8 cellular contexts compared by ENCODE assay signal in the genomic region with DNA sequence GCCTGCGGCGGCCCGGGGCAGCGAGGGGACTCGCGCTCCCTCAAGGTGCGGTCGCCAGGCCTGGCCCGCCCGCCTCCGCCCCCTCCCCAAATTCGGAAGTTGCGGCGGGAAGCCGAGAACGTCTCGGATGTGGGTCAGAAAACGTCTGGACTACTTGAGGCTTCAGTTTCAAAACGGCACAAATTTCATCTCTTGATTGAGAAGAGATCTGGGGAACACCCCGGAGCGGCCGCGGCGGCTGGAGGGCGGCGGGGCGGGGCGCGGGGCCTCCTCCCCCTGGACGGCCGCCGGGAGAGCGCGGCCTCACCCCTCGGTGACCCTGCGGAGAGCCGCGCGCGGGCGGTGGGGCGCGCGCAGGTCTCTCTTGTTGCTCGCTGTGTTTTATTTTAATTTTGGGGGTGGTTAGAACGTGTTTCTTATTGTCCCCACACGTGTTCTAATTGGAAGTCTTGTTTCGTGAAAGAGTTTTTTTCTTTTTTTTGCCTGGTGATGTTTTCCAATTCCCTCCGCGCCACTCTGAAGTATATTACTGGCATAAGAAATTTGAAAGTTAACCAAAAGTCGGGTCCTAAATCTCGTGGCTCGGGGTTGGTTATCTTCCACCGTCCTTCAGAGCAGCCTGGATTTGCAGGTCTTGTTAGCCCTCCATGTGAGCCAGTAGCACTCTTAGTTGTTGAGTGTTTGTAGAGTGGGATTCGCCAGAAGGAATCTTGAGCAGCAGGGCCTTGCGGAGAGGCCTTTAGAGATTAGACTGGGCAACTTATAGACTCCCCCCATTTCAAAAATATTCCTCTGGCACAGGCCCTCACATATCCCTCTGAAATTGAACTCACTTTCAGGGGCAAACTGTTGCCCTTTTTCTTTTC. TPM values are rescaled to one million over a fixed set of nuclear protein-coding genes. Genes with fewer than 3 reads are reported as not detected.
DNase-seq lines count a peak whose midpoint lies in the region; ATAC-seq lines count a peak whose summit lies in the region.

No MANE protein-coding gene starts in this region.

- no peak overlapping the region for H2BK120ac ChIP-seq in mesenchymal stem cell (ENCODE audit: low read depth, low read length)

- H2AK5ac ChIP-seq in mesenchymal stem cell (ENCODE audit: low read length, severe bottlenecking), result no peak overlapping the region

- no peak overlapping the region for H2AFZ ChIP-seq in mesenchymal stem cell (ENCODE audit: low read depth, low read length)

- H3K4me2 ChIP-seq in mesenchymal stem cell (ENCODE audit: low read length, poor library complexity, severe bottlenecking), result peak overlapping the region; percentile 99

- no peak overlapping the region for H3K27ac ChIP-seq in HUES64 (ENCODE audit: low read depth, low read length)
- H3K27ac ChIP-seq in mesenchymal stem cell (ENCODE audit: low read length, poor library complexity, severe bottlenecking), result no peak overlapping the region

- no peak overlapping the region for H2BK5ac ChIP-seq in mesenchymal stem cell (ENCODE audit: low read depth, low read length, poor library complexity, severe bottlenecking)

- H4K8ac ChIP-seq in mesenchymal stem cell (ENCODE audit: low read length), result no peak overlapping the region

- H4K91ac ChIP-seq in mesenchymal stem cell (ENCODE audit: low read length), result no peak overlapping the region

- DNase-seq in DMS79 (lab: John Stamatoyannopoulos, UW), result peak; percentile 16
- DNase-seq in activated naive CD8-positive, alpha-beta T cell treated with anti-CD3 and anti-CD28 coated beads, Interleukin-2, amount 50 U/mL, for 24 hours, result peak; percentile 37
- peak; percentile 28 for DNase-seq in mesenchymal stem cell
- no peak for DNase-seq in dedifferentiated amniotic fluid mesenchymal stem cell (ENCODE audit: extremely low spot score)
- DNase-seq in NCI-H345 (lab: John Stamatoyannopoulos, UW), result no peak
- no peak for DNase-seq in NK-92 (lab: John Stamatoyannopoulos, UW; ENCODE audit: unreplicated experiment)

- H3K36me3 ChIP-seq in HUES64 (ENCODE audit: insufficient read depth, low read length) (no peaks in the 10 kb centered on the region), mesenchymal stem cell (ENCODE audit: control insufficient read depth in 1 of 2, insufficient read depth in 2 of 2, low read depth in 1 of 2, low read length in 2 of 2) (no peaks in the 10 kb centered on the region)

- peaks cover 4% of the 10 kb centered on the region for H3K9me3 Mint-ChIP-seq in activated naive CD8-positive, alpha-beta T cell treated with anti-CD3 and anti-CD28 coated beads, Interleukin-2, amount 50 U/mL, for 24 hours

- no peak for ATAC-seq in activated naive CD8-positive, alpha-beta T cell treated with anti-CD3 and anti-CD28 coated beads, Interleukin-2, amount 50 U/mL, for 24 hours
- no peak for ATAC-seq in HG03469 (IDR thresholded peaks at IDR 0.05; ENCODE audit: unreplicated experiment)

- peak overlapping the region; percentile 76 for H3K4me3 Mint-ChIP-seq in activated naive CD8-positive, alpha-beta T cell treated with anti-CD3 and anti-CD28 coated beads, Interleukin-2, amount 50 U/mL, for 24 hours

- H3K36me3 Mint-ChIP-seq in activated naive CD8-positive, alpha-beta T cell treated with anti-CD3 and anti-CD28 coated beads, Interleukin-2, amount 50 U/mL, for 24 hours (ENCODE audit: low read depth), result no peaks in the 10 kb centered on the region

- H3K14ac ChIP-seq in mesenchymal stem cell (ENCODE audit: low read length in 2 of 2), result no peak overlapping the region

- peak overlapping the region in 1 of 2 experiments; percentile 34 for H3K23ac ChIP-seq in mesenchymal stem cell (ENCODE audit: low read length in 2 of 2)

- peaks cover 22% of the 10 kb centered on the region for H3K27me3 Mint-ChIP-seq in activated naive CD8-positive, alpha-beta T cell treated with anti-CD3 and anti-CD28 coated beads, Interleukin-2, amount 50 U/mL, for 24 hours

- H3K4me1 ChIP-seq in HUES64 (ENCODE audit: insufficient read depth, low read length) (0 out of 2 replicates have a peak, but pooled peaks cover 4% of the 10 kb centered on the region), mesenchymal stem cell (ENCODE audit: control insufficient read depth, insufficient read depth, low read depth, low read length) (peaks cover 28% of the 10 kb centered on the region)

- H3K9me3 ChIP-seq in HUES64 (ENCODE audit: insufficient read depth, low read depth, low read length) (no peaks in the 10 kb centered on the region), mesenchymal stem cell (ENCODE audit: control insufficient read depth, low read length) (no peaks in the 10 kb centered on the region)

- H3K18ac ChIP-seq in mesenchymal stem cell (ENCODE audit: low read depth in 1 of 2, low read length in 2 of 2), result no peak overlapping the region

- H3K4ac ChIP-seq in mesenchymal stem cell (ENCODE audit: low read depth in 1 of 2, low read length in 2 of 2), result no peak overlapping the region

- H3K79me1 ChIP-seq in mesenchymal stem cell (replicated peaks; ENCODE audit: low read length, poor library complexity, severe bottlenecking), result peaks cover 19% of the 10 kb centered on the region

- H3K9ac ChIP-seq in HUES64 (ENCODE audit: low read depth, low read length) (peak overlapping the region; percentile 26; the same call in 1 of the 2 replicates), mesenchymal stem cell (ENCODE audit: low read length) (peak overlapping the region; percentile 76)

- 8% methylated on average over 56 of the region's 56 CpGs for WGBS in HUES64
- WGBS in mesenchymal stem cell, result 9% methylated on average over 52 of the region's 56 CpGs

- no peak overlapping the region for H2BK12ac ChIP-seq in mesenchymal stem cell (ENCODE audit: low read length in 2 of 2)

- peaks cover 27% of the 10 kb centered on the region for H3K4me1 Mint-ChIP-seq in activated naive CD8-positive, alpha-beta T cell treated with anti-CD3 and anti-CD28 coated beads, Interleukin-2, amount 50 U/mL, for 24 hours

- H3K4me3 ChIP-seq in HUES64 (ENCODE audit: low read length) (peak overlapping the region; percentile 53), mesenchymal stem cell (ENCODE audit: insufficient read depth in 1 of 2, low read depth in 1 of 2, low read length in 2 of 2) (peak overlapping the region; percentile 83 to 84)

- no peak overlapping the region for H2BK15ac ChIP-seq in mesenchymal stem cell (ENCODE audit: low read depth, poor library complexity, severe bottlenecking)

- H3K27ac Mint-ChIP-seq in activated naive CD8-positive, alpha-beta T cell treated with anti-CD3 and anti-CD28 coated beads, Interleukin-2, amount 50 U/mL, for 24 hours, result peak overlapping the region; percentile 37

- H3K27me3 ChIP-seq in HUES64 (ENCODE audit: insufficient read depth, low read length) (peaks cover 57% of the 10 kb centered on the region), mesenchymal stem cell (ENCODE audit: control insufficient read depth in 1 of 2, insufficient read depth in 1 of 2, low read length in 2 of 2) (no peaks in the 10 kb centered on the region)

RNA-seq across cellular contexts. Expression of a gene that starts 0.7 kb away (rescaled TPM):
- 4.1 TPM for polyA plus RNA-seq in HUES64 (2013, experiment 1 of 2)
- 4.3 TPM for polyA plus RNA-seq in HUES64 (2013, experiment 2 of 2)
- polyA plus RNA-seq in mesenchymal stem cell (2013, experiment 1 of 2), result 6.0 TPM
- polyA plus RNA-seq in mesenchymal stem cell (2013, experiment 2 of 2), result 6.1 TPM

Comparison
In these comparisons a context has a peak if more than half of its experiments do, and no peak if none do; other contexts are left out.
1. DNase-seq: peak in DMS79 (single experiment), activated naive CD8-positive, alpha-beta T cell treated with anti-CD3 and anti-CD28 coated beads, Interleukin-2, amount 50 U/mL, for 24 hours (single experiment) and mesenchymal stem cell (single experiment); none in dedifferentiated amniotic fluid mesenchymal stem cell (single experiment), NCI-H345 (single experiment) and NK-92 (single experiment).